ENCODE assay signal across 8 cellular contexts in the genomic region with DNA sequence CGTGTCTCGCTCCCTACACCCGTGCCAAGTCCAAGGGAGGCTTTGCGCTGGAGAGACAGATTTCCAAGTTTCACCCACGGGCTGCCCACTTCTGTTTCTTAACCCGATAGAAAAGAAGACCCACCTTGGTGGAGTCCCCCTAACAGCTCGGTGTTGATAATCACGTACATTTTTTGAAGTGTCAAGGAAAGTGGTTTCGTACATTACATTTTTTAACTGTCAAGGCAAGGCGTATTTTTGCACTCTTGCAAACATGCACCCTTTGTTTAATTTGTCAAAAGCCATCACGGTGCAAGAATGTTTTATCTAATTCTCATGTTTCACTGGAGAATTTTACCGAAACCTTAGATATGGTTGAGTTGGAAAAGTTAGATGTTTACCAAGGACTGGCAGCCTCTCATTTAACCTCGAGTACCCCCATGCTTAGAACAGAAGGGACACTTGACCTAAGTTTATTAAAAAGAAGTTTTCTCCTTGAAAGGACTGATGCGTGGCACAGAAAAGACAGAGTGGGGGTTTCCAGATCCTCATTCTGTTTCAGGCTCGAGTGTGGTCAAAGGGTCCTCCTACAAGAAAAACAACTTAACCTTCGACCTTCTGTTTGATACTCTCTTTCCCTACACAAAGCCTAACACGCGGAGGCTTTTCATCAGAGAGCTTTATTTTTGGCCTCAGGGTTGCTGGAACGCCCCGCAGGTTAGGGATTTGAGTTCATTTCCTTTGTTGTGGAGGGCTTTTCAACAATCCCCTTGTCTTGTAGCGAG. TPM values are rescaled to one million over a fixed set of nuclear protein-coding genes. Genes with fewer than 3 reads are reported as not detected.
A peak's percentile ranks its signal among the peaks of the same experiment; 100 is the strongest.
DNase-seq lines count a peak whose midpoint lies in the region; ATAC-seq and TF ChIP-seq lines count a peak whose summit lies in the region.

No MANE protein-coding gene starts in this region.

- H2AFZ ChIP-seq in OCI-LY3 (ENCODE audit: low read depth, low read length), result no peak overlapping the region
- H2AFZ ChIP-seq in parathyroid adenoma, result peak overlapping the region; percentile 72

- TF ChIP-seq POLR2A in esophagus muscularis mucosa (IDR thresholded peaks at IDR 0.05; ENCODE audit: low read depth), result no peak

- no peak for TF ChIP-seq EP300 in esophagus muscularis mucosa (IDR thresholded peaks at IDR 0.05)

- H3K9ac ChIP-seq in OCI-LY3 (ENCODE audit: low read length) (peak overlapping the region; percentile 36; the same call in 1 of the 2 replicates), parathyroid adenoma (no peak overlapping the region)

- peak; percentile 33 for DNase-seq in EH (ENCODE audit: low read depth)
- DNase-seq in esophagus muscularis mucosa (ENCODE audit: extremely low spot score), result no peak
- DNase-seq in pons (ENCODE audit: low spot score), result no peak
- DNase-seq in ureter (ENCODE audit: low spot score), result no peak
- DNase-seq in stimulated activated CD4-positive, alpha-beta T cell treated with anti-CD3 and anti-CD28 coated beads, Interleukin-2, amount 100 ng/mL, for 24 hours, result no peak

- intact Hi-C loops in esophagus muscularis mucosa (cut with DNase I), result loop anchor here (5.0 kb wide), 1 partner anchor 41 kb away; a partner anchor contains a TSS

- H3K27me3 ChIP-seq in OCI-LY3 (ENCODE audit: low read depth, low read length) (peaks cover 51% of the 10 kb centered on the region), esophagus muscularis mucosa (no peaks in the 10 kb centered on the region), parathyroid adenoma (ENCODE audit: control insufficient read depth, insufficient read depth, low read length) (no peaks in the 10 kb centered on the region)

- H3K36me3 ChIP-seq in OCI-LY3 (replicated peaks; ENCODE audit: low read depth, low read length) (no peaks in the 10 kb centered on the region), esophagus muscularis mucosa (no peaks in the 10 kb centered on the region), parathyroid adenoma (ENCODE audit: control insufficient read depth, insufficient read depth, low read length) (no peaks in the 10 kb centered on the region)

- no peak for ATAC-seq in HG03521 (IDR thresholded peaks at IDR 0.05; ENCODE audit: unreplicated experiment)

- H3K4me3 ChIP-seq in OCI-LY3 (ENCODE audit: low read length) (peak overlapping the region; percentile 79), esophagus muscularis mucosa (peak overlapping the region; percentile 54 to 65 (median 56)), parathyroid adenoma (ENCODE audit: low read depth, low read length) (peak overlapping the region; percentile 62)

- H3K9me3 ChIP-seq in OCI-LY3 (ENCODE audit: insufficient read depth, low read length), result no peaks in the 10 kb centered on the region
- no peaks in the 10 kb centered on the region for H3K9me3 ChIP-seq in esophagus muscularis mucosa
- no peaks in the 10 kb centered on the region for H3K9me3 ChIP-seq in parathyroid adenoma (ENCODE audit: control insufficient read depth, low read length)

- TF ChIP-seq CTCF in OCI-LY3 (IDR thresholded peaks at IDR 0.05; ENCODE audit: low read depth, low read length) (no peak), esophagus muscularis mucosa (IDR thresholded peaks at IDR 0.05) (no peak), parathyroid adenoma (IDR thresholded peaks at IDR 0.05) (no peak)

- H4K20me1 ChIP-seq in OCI-LY3 (ENCODE audit: insufficient read depth, low read length), result no peaks in the 10 kb centered on the region

- H3K27ac ChIP-seq in OCI-LY3 (ENCODE audit: low read length) (no peak overlapping the region), esophagus muscularis mucosa (replicated peaks in 1 of 4) (peak overlapping the region; percentile 66 to 80 (median 74)), parathyroid adenoma (peak overlapping the region; percentile 42)

- H3K4me1 ChIP-seq in OCI-LY3 (ENCODE audit: low read length) (peaks cover 18% of the 10 kb centered on the region), esophagus muscularis mucosa (peaks cover 9 to 50% (median 37%) of the 10 kb centered on the region in 4 donors), parathyroid adenoma (peaks cover 18% of the 10 kb centered on the region)

- peak overlapping the region; percentile 98 for H3K4me2 ChIP-seq in OCI-LY3 (ENCODE audit: low read length)
- H3K4me2 ChIP-seq in parathyroid adenoma (ENCODE audit: low read length), result peak overlapping the region; percentile 69

- H3K79me2 ChIP-seq in OCI-LY3 (ENCODE audit: low read length), result no peaks in the 10 kb centered on the region
- no peaks in the 10 kb centered on the region for H3K79me2 ChIP-seq in parathyroid adenoma

- 17% methylated on average over 20 of the region's 21 CpGs for WGBS in esophagus muscularis mucosa

RNA-seq across cellular contexts. Expression of a gene that starts 0.9 kb away (rescaled TPM):
- total RNA-seq in esophagus muscularis mucosa (1 to 10 TPM; 5.0 to 9.8 (median 7.6) TPM), ureter (3.6 TPM)

RNA-seq across cellular contexts. Expression of a gene that starts 40.5 kb away (rescaled TPM):
- total RNA-seq in esophagus muscularis mucosa (10 to 100 TPM in 3 of 4 donors, 1 to 10 TPM in 1; 8.7 to 19.9 (median 12.4) TPM), ureter (31.4 TPM)
